Comparison of ENCODE assay signal across 10 cellular contexts in genomic region chr10:79155301-79156081, GRCh38.
DNase-seq lines count a peak whose midpoint lies in the region; ATAC-seq and TF ChIP-seq lines count a peak whose summit lies in the region.
"Had no signal": no experiment of that assay in that cellular context is flagged by ENCODE, and none has a peak within 500 bp of the region (broad histone marks: within the 10 kb centered on the region; RNA-seq: fewer than 3 reads in every experiment).

No MANE protein-coding gene starts in this region.

- H3K36me3 ChIP-seq in Loucy (ENCODE audit: insufficient read depth, low read length), result peaks cover 44% of the 10 kb centered on the region; the same call in 1 of the 2 replicates

- H3K36me3 Mint-ChIP-seq in dendritic cell treated with granulocyte-macrophage colony-stimulating factor and Interleukin-4, amounts not matched to agents 40 ng/mL and 50 ng/mL, for 4 days (ENCODE audit: low read depth), result peaks cover 34% of the 10 kb centered on the region
- H3K36me3 Mint-ChIP-seq in nephron (ENCODE audit: low read depth), result no peaks in the 10 kb centered on the region

- H3K27ac Mint-ChIP-seq in dendritic cell treated with granulocyte-macrophage colony-stimulating factor and Interleukin-4, amounts not matched to agents 40 ng/mL and 50 ng/mL, for 4 days, result peak overlapping the region; percentile 95
- H3K27ac Mint-ChIP-seq in nephron, result peak overlapping the region; percentile 50 to 90 (median 59)

- ATAC-seq in GM21529 (IDR thresholded peaks at IDR 0.05; ENCODE audit: unreplicated experiment), result no peak
- ATAC-seq: effector memory CD8-positive, alpha-beta T cell had no signal

- no peaks in the 10 kb centered on the region for H3F3A ChIP-seq in Loucy (ENCODE audit: low read depth)

- H3K9ac ChIP-seq in Loucy (ENCODE audit: low read depth, low read length, poor library complexity, severe bottlenecking), result no peak overlapping the region

- peak; percentile 39 for DNase-seq in Ammon's horn (ENCODE audit: low spot score)
- DNase-seq in SKM-1 (lab: John Stamatoyannopoulos, UW; ENCODE audit: unreplicated experiment), result no peak
- no peak for DNase-seq in GM19238 (ENCODE audit: insufficient read length, low spot score)
- DNase-seq in NCI-H82 (lab: John Stamatoyannopoulos, UW), result no peak
- DNase-seq: effector memory CD8-positive, alpha-beta T cell; NCI-H2107 had no signal

- H4K20me1 ChIP-seq in Loucy (ENCODE audit: insufficient read depth, low read length, poor library complexity, severe bottlenecking), result peaks cover 56% of the 10 kb centered on the region

- peaks cover 95% of the 10 kb centered on the region for H3K4me1 Mint-ChIP-seq in dendritic cell treated with granulocyte-macrophage colony-stimulating factor and Interleukin-4, amounts not matched to agents 40 ng/mL and 50 ng/mL, for 4 days (ENCODE audit: low read depth)
- H3K4me1 Mint-ChIP-seq in nephron, result peaks cover 42% of the 10 kb centered on the region

- intact Hi-C loops in dendritic cell treated with granulocyte-macrophage colony-stimulating factor and Interleukin-4, amounts not matched to agents 40 ng/mL and 50 ng/mL, for 4 days (cut with micrococcal nuclease), result loop anchor here (5.0 kb wide), 1 partner anchor 73 kb away; no protein-coding TSS in a partner anchor

- H3K4me3 ChIP-seq in Loucy (ENCODE audit: low read length, poor library complexity, severe bottlenecking), result no peak overlapping the region

- H2AFZ ChIP-seq in Loucy (ENCODE audit: low read length), result no peak overlapping the region

- H3K79me2 ChIP-seq in Loucy (ENCODE audit: insufficient read depth, low read length), result peaks cover 99% of the 10 kb centered on the region

- peaks cover 16% of the 10 kb centered on the region for H3K4me1 ChIP-seq in Loucy (ENCODE audit: insufficient read depth, low read length, poor library complexity, severe bottlenecking)

- no peak overlapping the region for H3K4me2 ChIP-seq in Loucy (ENCODE audit: low read depth, low read length, poor library complexity, severe bottlenecking)

- H3K9me2 ChIP-seq in Loucy (replicated peaks; ENCODE audit: low read depth, low read length), result no peaks in the 10 kb centered on the region

- H3K4me3 Mint-ChIP-seq in dendritic cell treated with granulocyte-macrophage colony-stimulating factor and Interleukin-4, amounts not matched to agents 40 ng/mL and 50 ng/mL, for 4 days, result no peak overlapping the region
- H3K4me3 Mint-ChIP-seq in nephron, result no peak overlapping the region
- H3K4me3 Mint-ChIP-seq: effector memory CD8-positive, alpha-beta T cell had no signal

- no peaks in the 10 kb centered on the region for H3K27me3 Mint-ChIP-seq in dendritic cell treated with granulocyte-macrophage colony-stimulating factor and Interleukin-4, amounts not matched to agents 40 ng/mL and 50 ng/mL, for 4 days
- H3K27me3 Mint-ChIP-seq in nephron (ENCODE audit: low read depth), result no peaks in the 10 kb centered on the region
- H3K27me3 Mint-ChIP-seq: effector memory CD8-positive, alpha-beta T cell had no signal

- TF ChIP-seq CTCF in Loucy (conservative IDR thresholded peaks at IDR 0.05; ENCODE audit: low read length), result peak; percentile 24; the same call in 1 of the 2 replicates
- no peak for TF ChIP-seq CTCF in nephron (IDR thresholded peaks at IDR 0.05; ENCODE audit: unreplicated experiment in 3 of 3)

- H3K9me3 ChIP-seq in Loucy (ENCODE audit: insufficient read depth, low read depth, low read length), result no peaks in the 10 kb centered on the region

- no peaks in the 10 kb centered on the region for H3K9me3 Mint-ChIP-seq in dendritic cell treated with granulocyte-macrophage colony-stimulating factor and Interleukin-4, amounts not matched to agents 40 ng/mL and 50 ng/mL, for 4 days
- no peaks in the 10 kb centered on the region for H3K9me3 Mint-ChIP-seq in nephron
- H3K9me3 Mint-ChIP-seq: effector memory CD8-positive, alpha-beta T cell had no signal

- no peaks in the 10 kb centered on the region for H3K27me3 ChIP-seq in Loucy (ENCODE audit: insufficient read depth, low read length, poor library complexity, severe bottlenecking)
